8 cellular contexts compared by ENCODE assay signal in the genomic region with DNA sequence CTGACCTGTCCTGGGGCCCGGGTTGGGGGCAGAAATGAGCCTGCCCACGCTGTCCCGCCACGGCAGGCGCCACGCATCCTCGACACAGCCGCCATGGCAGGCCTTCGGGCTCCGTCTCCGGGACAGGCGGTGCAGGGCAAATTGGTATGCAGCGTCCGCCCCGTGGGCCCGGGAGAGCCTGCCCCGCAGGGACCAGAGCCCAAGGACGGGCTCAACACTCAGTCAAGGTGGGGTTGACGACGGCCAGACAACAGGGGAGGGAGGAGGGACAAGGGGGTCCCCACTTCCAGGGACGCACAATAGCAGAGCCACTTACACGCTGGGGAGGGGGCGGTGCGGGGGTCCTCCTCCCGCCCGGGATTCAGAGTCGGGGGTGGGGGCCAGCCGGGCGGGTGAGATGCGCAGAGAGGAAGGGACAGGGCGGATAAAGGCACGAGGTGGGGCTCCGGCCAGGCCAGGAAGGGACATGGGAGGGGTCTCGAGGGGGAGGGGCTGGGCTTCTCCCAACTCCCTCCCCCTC. TPM values are rescaled to one million over a fixed set of nuclear protein-coding genes. Genes with fewer than 3 reads are reported as not detected.
A peak's percentile ranks its signal among the peaks of the same experiment; 100 is the strongest.
DNase-seq lines count a peak whose midpoint lies in the region; ATAC-seq and TF ChIP-seq lines count a peak whose summit lies in the region.

No MANE protein-coding gene starts in this region.

- TF ChIP-seq CTCF in CD14-positive monocyte (IDR thresholded peaks at IDR 0.05) (no peak), PC-9 (conservative IDR thresholded peaks at IDR 0.05) (no peak), fibroblast of villous mesenchyme (IDR thresholded peaks at IDR 0.05; ENCODE audit: insufficient read depth, low read depth, low read length) (no peak), prostate gland (IDR thresholded peaks at IDR 0.05) (no peak), GM10266 (IDR thresholded peaks at IDR 0.05; ENCODE audit: control insufficient read depth, insufficient read depth, low read depth, missing control alignments) (no peak)
- no peak for TF ChIP-seq CTCF in activated CD8-positive, alpha-beta T cell treated with anti-CD3 and anti-CD28 coated beads for 36 hours (IDR thresholded peaks at IDR 0.05)

- BruUV-seq in PC-9 (replicated peaks; lab: Mats Ljungman, UMichigan) = no TSS peak

- no peak overlapping the region for H2AFZ ChIP-seq in PC-9

- H4K20me1 ChIP-seq in PC-9 (ENCODE audit: insufficient read depth) = peaks cover 8% of the 10 kb centered on the region; the same call in 1 of the 2 replicates

- intact Hi-C loops in CD14-positive monocyte (cut with micrococcal nuclease) (loop anchor here (5.0 to 10.0 kb wide), 3 partner anchors 52 to 1890 kb away; a partner anchor contains a TSS), PC-9 (cut with micrococcal nuclease; ENCODE audit: unreplicated experiment) (loop anchor here (5.0 to 10.0 kb wide), 2 partner anchors 250 to 328 kb away; a partner anchor contains a TSS), prostate gland (cut with DNase I) (loop anchor here (5.0 kb wide), 1 partner anchor 392 kb away; no protein-coding TSS in a partner anchor)
- intact Hi-C loops in activated CD8-positive, alpha-beta T cell treated with anti-CD3 and anti-CD28 coated beads for 36 hours (cut with micrococcal nuclease) = loop anchor here (10.0 kb wide), 1 partner anchor 70 kb away; no protein-coding TSS in a partner anchor

- H3K9me3 Mint-ChIP-seq in CD14-positive monocyte = peaks cover 0 to 2% (median 2%) of the 10 kb centered on the region in 7 donors
- no peaks in the 10 kb centered on the region for H3K9me3 Mint-ChIP-seq in activated CD8-positive, alpha-beta T cell treated with anti-CD3 and anti-CD28 coated beads for 36 hours

- H3K9me3 ChIP-seq in PC-9 (ENCODE audit: insufficient read depth, low read depth) (no peaks in the 10 kb centered on the region), prostate gland (no peaks in the 10 kb centered on the region)

- no peak for TF ChIP-seq POLR2A in prostate gland (IDR thresholded peaks at IDR 0.05)

- H3K27me3 ChIP-seq in PC-9 (ENCODE audit: insufficient read depth, low read depth) (no peaks in the 10 kb centered on the region), prostate gland (replicated peaks; ENCODE audit: insufficient read depth) (no peaks in the 10 kb centered on the region)

- peaks cover 18 to 19% of the 10 kb centered on the region in 2 donors for H3K36me3 Mint-ChIP-seq in CD14-positive monocyte
- H3K36me3 Mint-ChIP-seq in activated CD8-positive, alpha-beta T cell treated with anti-CD3 and anti-CD28 coated beads for 36 hours (ENCODE audit: low read depth) = peaks cover 12% of the 10 kb centered on the region

- H3K27ac ChIP-seq in PC-9 (no peak overlapping the region), prostate gland (peak overlapping the region in 1 of 2 donors; percentile 58)

- DNase-seq in CD14-positive monocyte (ENCODE audit: low spot score) (peak; percentile 44), PC-9 (no peak), fibroblast of villous mesenchyme (ENCODE audit: low read depth) (no peak), prostate gland (ENCODE audit: low spot score) (no peak), GM10266 (ENCODE audit: extremely low spot score) (no peak), activated T-cell treated with anti-CD3 and anti-CD28 coated beads for 4 hours (no peak)
- no peak for DNase-seq in activated CD8-positive, alpha-beta T cell treated with anti-CD3 and anti-CD28 coated beads for 36 hours
- no peak for DNase-seq in activated CD4-positive, alpha-beta T cell treated with anti-CD3 and anti-CD28 coated beads for 4 hours

- H3K4me2 ChIP-seq in PC-9 = peak overlapping the region; percentile 76

- H3K27ac Mint-ChIP-seq in CD14-positive monocyte = no peak overlapping the region
- no peak overlapping the region for H3K27ac Mint-ChIP-seq in activated CD8-positive, alpha-beta T cell treated with anti-CD3 and anti-CD28 coated beads for 36 hours

- peaks cover 51% of the 10 kb centered on the region for H3F3A ChIP-seq in PC-9 (ENCODE audit: insufficient read depth, low read depth)

- H3K79me2 ChIP-seq in PC-9 (ENCODE audit: low read depth) = 0 out of 2 replicates have a peak, but pooled peaks cover 5% of the 10 kb centered on the region

- H3K4me3 ChIP-seq in PC-9 (peak overlapping the region; percentile 67; the same call in 1 of the 2 replicates), fibroblast of villous mesenchyme (ENCODE audit: low read depth, low read length) (peak overlapping the region; percentile 18), prostate gland (peak overlapping the region; percentile 33 to 55)

- H3K4me1 ChIP-seq in PC-9 (replicated peaks; ENCODE audit: insufficient read depth) (peaks cover 31% of the 10 kb centered on the region), prostate gland (replicated peaks) (peaks cover 20% of the 10 kb centered on the region)

- peaks cover 14 to 24% (median 16%) of the 10 kb centered on the region in 3 donors for H3K27me3 Mint-ChIP-seq in CD14-positive monocyte (ENCODE audit: low read depth in 3 of 3)
- H3K27me3 Mint-ChIP-seq in activated CD8-positive, alpha-beta T cell treated with anti-CD3 and anti-CD28 coated beads for 36 hours = peaks cover 1% of the 10 kb centered on the region

- CTCF ChIA-PET in PC-9 (lab: Charles Lee) = interaction anchor here (0.7 kb wide), 2 partner anchors 70 to 912 kb away, joined by 5 to 7 read pairs; no protein-coding TSS in a partner anchor
- CTCF ChIA-PET in activated CD8-positive, alpha-beta T cell treated with anti-CD3 and anti-CD28 coated beads for 36 hours (lab: Charles Lee) = interaction anchor here (1.1 kb wide), 1 partner anchor 356 kb away, joined by 3 read pairs; no protein-coding TSS in a partner anchor

- POLR2A ChIA-PET in PC-9 (lab: Charles Lee; ENCODE audit: unreplicated experiment) = no interaction called here
- POLR2A ChIA-PET in activated CD8-positive, alpha-beta T cell treated with anti-CD3 and anti-CD28 coated beads for 36 hours (lab: Charles Lee) = interaction anchor here (0.9 to 4.8 kb wide), 3 partner anchors 18 to 56 kb away, joined by 3 to 38 read pairs (median 5); a partner anchor contains a TSS

- ATAC-seq in activated CD8-positive, alpha-beta T cell treated with anti-CD3 and anti-CD28 coated beads for 36 hours = no peak

- 52% methylated on average over 34 of the region's 34 CpGs for WGBS in prostate gland

- peak overlapping the region in 1 of 2 donors; percentile 77 for H3K4me3 Mint-ChIP-seq in CD14-positive monocyte
- H3K4me3 Mint-ChIP-seq in activated CD8-positive, alpha-beta T cell treated with anti-CD3 and anti-CD28 coated beads for 36 hours = no peak overlapping the region

- H3K36me3 ChIP-seq in PC-9 (ENCODE audit: low read depth) = no peaks in the 10 kb centered on the region
- H3K36me3 ChIP-seq in prostate gland = peaks cover 7 to 10% of the 10 kb centered on the region in 2 donors

- H3K9me2 ChIP-seq in PC-9 (ENCODE audit: insufficient read depth) = no peaks in the 10 kb centered on the region

- peaks cover 24% of the 10 kb centered on the region for H3K4me1 Mint-ChIP-seq in CD14-positive monocyte
- H3K4me1 Mint-ChIP-seq in activated CD8-positive, alpha-beta T cell treated with anti-CD3 and anti-CD28 coated beads for 36 hours (ENCODE audit: low read depth) = peaks cover 23% of the 10 kb centered on the region

RNA-seq across cellular contexts. Expression of a gene that starts 1.2 kb away (rescaled TPM):
- polyA plus RNA-seq in CD14-positive monocyte = not detected
- total RNA-seq in PC-9 (2021) (54.5 and 71.2 TPM in 2 replicates), fibroblast of villous mesenchyme (1.9 and 3.0 TPM in 2 replicates), prostate gland (10 to 100 TPM in 1 of 2 donors, 1 to 10 TPM in 1; 5.0 to 37.1 TPM)
- under 1 TPM; 0.74 to 0.87 TPM for total RNA-seq in activated CD8-positive, alpha-beta T cell treated with anti-CD3 and anti-CD28 coated beads for 36 hours

RNA-seq across cellular contexts. Expression of a gene that starts 4.6 kb away (rescaled TPM):
- 10 to 100 TPM; 15.7 to 18.3 TPM for polyA plus RNA-seq in CD14-positive monocyte
- total RNA-seq in PC-9 (2021) = 37.5 and 42.1 TPM in 2 replicates
- total RNA-seq in fibroblast of villous mesenchyme = 17.7 and 23.5 TPM in 2 replicates
- total RNA-seq in prostate gland = 10 to 100 TPM; 37.4 to 95.0 TPM
- total RNA-seq in activated CD8-positive, alpha-beta T cell treated with anti-CD3 and anti-CD28 coated beads for 36 hours = 10 to 100 TPM; 16.0 to 18.2 TPM

RNA-seq across cellular contexts. Expression of a gene that starts 10.1 kb away (rescaled TPM):
- not detected for polyA plus RNA-seq in CD14-positive monocyte
- total RNA-seq in PC-9 (2021) = 2.0 and 2.3 TPM in 2 replicates
- 0.86 and 0.97 TPM in 2 replicates for total RNA-seq in fibroblast of villous mesenchyme
- total RNA-seq in prostate gland = 1 to 10 TPM in 1 of 2 donors, not detected in 1; 3.2 TPM
- total RNA-seq in activated CD8-positive, alpha-beta T cell treated with anti-CD3 and anti-CD28 coated beads for 36 hours = 1 to 10 TPM; 5.1 to 5.9 TPM

RNA-seq across cellular contexts. Expression of a gene that starts 18.8 kb away (rescaled TPM):
- polyA plus RNA-seq in CD14-positive monocyte = 10 to 100 TPM in 1 of 2 donors, 1 to 10 TPM in 1; 9.5 to 10.4 TPM
- total RNA-seq in PC-9 (2021) = 72.8 and 74.6 TPM in 2 replicates
- total RNA-seq in fibroblast of villous mesenchyme = 57.9 and 58.6 TPM in 2 replicates
- 10 to 100 TPM; 47.3 to 83.4 TPM for total RNA-seq in prostate gland
- total RNA-seq in activated CD8-positive, alpha-beta T cell treated with anti-CD3 and anti-CD28 coated beads for 36 hours = 10 to 100 TPM; 92.3 to 95.5 TPM

RNA-seq across cellular contexts. Expression of a gene that starts 21.0 kb away (rescaled TPM):
- polyA plus RNA-seq in CD14-positive monocyte = 1 to 10 TPM in 1 of 2 donors, under 1 TPM in 1; 0.92 to 1.5 TPM
- 52.4 and 54.0 TPM in 2 replicates for total RNA-seq in PC-9 (2021)
- 12.1 and 12.2 TPM in 2 replicates for total RNA-seq in fibroblast of villous mesenchyme
- 10 to 100 TPM; 21.6 to 45.2 TPM for total RNA-seq in prostate gland
- 10 to 100 TPM; 36.8 to 37.0 TPM for total RNA-seq in activated CD8-positive, alpha-beta T cell treated with anti-CD3 and anti-CD28 coated beads for 36 hours
